In the genomic region with DNA sequence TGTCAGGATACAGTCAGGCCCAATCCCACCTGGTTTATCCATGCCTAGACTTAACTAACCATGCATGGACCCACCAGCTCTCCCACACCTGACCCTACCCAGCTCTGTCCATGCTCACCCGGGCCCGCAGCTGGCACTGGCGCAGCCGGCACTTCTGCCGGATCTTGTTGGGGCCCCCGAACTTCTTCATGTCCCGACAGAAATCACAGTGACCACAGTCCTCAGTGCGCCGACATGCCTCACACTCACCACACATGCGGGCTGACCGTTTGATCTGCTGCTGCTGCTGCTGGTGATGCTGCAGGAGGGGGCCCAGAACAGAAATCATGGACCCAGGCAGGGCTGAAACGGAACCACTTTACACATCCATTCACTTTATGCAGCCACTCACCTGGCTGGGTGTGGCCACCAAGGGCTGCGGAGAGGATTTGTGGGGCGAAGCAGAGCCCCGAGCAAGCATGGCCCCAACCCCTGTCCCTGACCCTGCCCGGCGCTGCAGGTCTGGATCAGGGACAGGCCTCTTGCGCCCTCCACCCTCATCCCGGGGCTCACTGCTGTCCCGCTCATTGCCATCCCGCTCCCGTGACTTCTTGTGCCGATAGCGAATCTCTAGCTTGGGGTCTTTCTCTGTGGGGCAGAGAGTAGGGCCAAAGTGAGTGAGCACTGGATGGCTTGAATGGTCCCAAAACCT, we compare ENCODE assay signal across 1 cellular context.
TF ChIP-seq lines count a peak whose summit lies in the region.

No MANE protein-coding gene starts in this region.

TF ChIP-seq in K562, 482 proteins besides CTCF, POLR2A, EP300 and RAD21:
- TF ChIP-seq RBFOX2 (IDR thresholded peaks at IDR 0.05; ENCODE audit: low read depth, low read length) = peak; percentile 29; the same call in 1 of the 2 replicates
- TF ChIP-seq TEAD2 (tag; IDR thresholded peaks at IDR 0.05) = no peak
